Comparison of ENCODE assay signal across 1 cellular context in the genomic region with DNA sequence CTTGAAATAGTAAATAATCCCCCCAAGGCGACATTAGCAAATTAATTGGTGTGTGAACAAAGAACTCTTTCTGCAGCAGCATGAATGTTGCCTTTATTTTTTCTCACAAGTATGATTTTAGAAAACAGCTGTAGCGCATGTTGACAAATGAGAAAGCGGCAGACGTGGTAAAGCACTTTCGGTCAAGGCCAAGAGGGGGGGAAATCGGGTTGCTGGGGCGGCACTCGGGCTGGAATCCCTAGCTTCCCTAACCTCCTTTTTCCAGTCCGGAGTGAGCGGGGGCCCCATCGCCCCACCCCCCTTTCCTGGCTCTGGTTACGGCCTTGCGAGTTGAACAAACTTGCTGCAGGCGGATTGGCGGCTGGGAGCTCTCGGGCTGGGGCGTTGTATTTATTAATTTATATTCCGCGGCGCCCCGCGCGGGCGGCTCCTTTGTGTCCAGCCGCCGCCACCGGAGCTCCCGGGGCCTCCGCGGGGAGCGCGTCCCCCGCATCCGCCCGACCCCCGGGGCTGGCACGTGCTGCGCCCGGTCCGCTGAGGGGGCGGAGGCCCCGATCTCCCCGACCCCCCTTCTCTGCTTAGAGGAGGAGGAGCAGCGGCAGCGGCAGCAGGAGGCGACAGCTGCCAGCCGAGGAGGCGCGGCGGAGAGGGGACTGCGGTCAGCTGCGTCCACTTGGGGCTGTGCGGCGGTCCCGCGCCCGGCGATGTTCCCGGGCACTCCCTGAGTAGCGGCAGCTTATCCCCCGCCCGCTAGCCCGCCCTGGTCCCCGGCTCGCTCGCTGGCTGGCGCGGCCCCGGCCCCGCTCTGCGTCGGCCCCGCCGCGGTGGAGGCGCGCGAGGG.
TF ChIP-seq lines count a peak whose summit lies in the region.

A gene with protein sequence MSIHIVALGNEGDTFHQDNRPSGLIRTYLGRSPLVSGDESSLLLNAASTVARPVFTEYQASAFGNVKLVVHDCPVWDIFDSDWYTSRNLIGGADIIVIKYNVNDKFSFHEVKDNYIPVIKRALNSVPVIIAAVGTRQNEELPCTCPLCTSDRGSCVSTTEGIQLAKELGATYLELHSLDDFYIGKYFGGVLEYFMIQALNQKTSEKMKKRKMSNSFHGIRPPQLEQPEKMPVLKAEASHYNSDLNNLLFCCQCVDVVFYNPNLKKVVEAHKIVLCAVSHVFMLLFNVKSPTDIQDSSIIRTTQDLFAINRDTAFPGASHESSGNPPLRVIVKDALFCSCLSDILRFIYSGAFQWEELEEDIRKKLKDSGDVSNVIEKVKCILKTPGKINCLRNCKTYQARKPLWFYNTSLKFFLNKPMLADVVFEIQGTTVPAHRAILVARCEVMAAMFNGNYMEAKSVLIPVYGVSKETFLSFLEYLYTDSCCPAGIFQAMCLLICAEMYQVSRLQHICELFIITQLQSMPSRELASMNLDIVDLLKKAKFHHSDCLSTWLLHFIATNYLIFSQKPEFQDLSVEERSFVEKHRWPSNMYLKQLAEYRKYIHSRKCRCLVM (plus strand): TSS at position 607 of the 841 bp plus-strand sequence. CDS start 347 bp downstream, outside the sequence.

TF ChIP-seq in HepG2, 621 proteins besides CTCF, POLR2A, EP300 and RAD21 (continued from another document and continues in another):
- TF ChIP-seq, protein P1, sequence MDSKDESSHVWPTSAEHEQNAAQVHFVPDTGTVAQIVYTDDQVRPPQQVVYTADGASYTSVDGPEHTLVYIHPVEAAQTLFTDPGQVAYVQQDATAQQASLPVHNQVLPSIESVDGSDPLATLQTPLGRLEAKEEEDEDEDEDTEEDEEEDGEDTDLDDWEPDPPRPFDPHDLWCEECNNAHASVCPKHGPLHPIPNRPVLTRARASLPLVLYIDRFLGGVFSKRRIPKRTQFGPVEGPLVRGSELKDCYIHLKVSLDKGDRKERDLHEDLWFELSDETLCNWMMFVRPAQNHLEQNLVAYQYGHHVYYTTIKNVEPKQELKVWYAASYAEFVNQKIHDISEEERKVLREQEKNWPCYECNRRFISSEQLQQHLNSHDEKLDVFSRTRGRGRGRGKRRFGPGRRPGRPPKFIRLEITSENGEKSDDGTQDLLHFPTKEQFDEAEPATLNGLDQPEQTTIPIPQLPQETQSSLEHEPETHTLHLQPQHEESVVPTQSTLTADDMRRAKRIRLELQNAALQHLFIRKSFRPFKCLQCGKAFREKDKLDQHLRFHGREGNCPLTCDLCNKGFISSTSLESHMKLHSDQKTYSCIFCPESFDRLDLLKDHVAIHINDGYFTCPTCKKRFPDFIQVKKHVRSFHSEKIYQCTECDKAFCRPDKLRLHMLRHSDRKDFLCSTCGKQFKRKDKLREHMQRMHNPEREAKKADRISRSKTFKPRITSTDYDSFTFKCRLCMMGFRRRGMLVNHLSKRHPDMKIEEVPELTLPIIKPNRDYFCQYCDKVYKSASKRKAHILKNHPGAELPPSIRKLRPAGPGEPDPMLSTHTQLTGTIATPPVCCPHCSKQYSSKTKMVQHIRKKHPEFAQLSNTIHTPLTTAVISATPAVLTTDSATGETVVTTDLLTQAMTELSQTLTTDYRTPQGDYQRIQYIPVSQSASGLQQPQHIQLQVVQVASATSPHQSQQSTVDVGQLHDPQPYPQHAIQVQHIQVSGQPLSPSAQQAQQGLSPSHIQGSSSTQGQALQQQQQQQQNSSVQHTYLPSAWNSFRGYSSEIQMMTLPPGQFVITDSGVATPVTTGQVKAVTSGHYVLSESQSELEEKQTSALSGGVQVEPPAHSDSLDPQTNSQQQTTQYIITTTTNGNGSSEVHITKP (CRISPR knock-in tag; IDR thresholded peaks at IDR 0.05; ENCODE audit: low read depth), result peak; percentile 62; the same call in 1 of the 2 replicates
- TF ChIP-seq, protein P2, sequence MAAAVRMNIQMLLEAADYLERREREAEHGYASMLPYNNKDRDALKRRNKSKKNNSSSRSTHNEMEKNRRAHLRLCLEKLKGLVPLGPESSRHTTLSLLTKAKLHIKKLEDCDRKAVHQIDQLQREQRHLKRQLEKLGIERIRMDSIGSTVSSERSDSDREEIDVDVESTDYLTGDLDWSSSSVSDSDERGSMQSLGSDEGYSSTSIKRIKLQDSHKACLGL (CRISPR knock-in tag; IDR thresholded peaks at IDR 0.05), result no peak
- peak; percentile 43; the same call in 1 of the 2 replicates for TF ChIP-seq NCOA2 (CRISPR knock-in tag; IDR thresholded peaks at IDR 0.05)
- no peak for TF ChIP-seq ZNF547 (CRISPR knock-in tag; IDR thresholded peaks at IDR 0.05)
- TF ChIP-seq ZNF329 (CRISPR knock-in tag; IDR thresholded peaks at IDR 0.05; ENCODE audit: low read depth), result 0 out of 2 replicates have a peak, but pooled peaks have one; percentile 23
- TF ChIP-seq, protein P3, sequence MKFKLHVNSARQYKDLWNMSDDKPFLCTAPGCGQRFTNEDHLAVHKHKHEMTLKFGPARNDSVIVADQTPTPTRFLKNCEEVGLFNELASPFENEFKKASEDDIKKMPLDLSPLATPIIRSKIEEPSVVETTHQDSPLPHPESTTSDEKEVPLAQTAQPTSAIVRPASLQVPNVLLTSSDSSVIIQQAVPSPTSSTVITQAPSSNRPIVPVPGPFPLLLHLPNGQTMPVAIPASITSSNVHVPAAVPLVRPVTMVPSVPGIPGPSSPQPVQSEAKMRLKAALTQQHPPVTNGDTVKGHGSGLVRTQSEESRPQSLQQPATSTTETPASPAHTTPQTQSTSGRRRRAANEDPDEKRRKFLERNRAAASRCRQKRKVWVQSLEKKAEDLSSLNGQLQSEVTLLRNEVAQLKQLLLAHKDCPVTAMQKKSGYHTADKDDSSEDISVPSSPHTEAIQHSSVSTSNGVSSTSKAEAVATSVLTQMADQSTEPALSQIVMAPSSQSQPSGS (CRISPR knock-in tag; IDR thresholded peaks at IDR 0.05), result no peak
- TF ChIP-seq FOSL2 (CRISPR knock-in tag; IDR thresholded peaks at IDR 0.05), result 0 out of 2 replicates have a peak, but pooled peaks have one; percentile 28
- no peak; the same call in 1 of the 2 replicates for TF ChIP-seq ZNF296 (CRISPR knock-in tag; conservative IDR thresholded peaks at IDR 0.05)
- TF ChIP-seq, protein P4, sequence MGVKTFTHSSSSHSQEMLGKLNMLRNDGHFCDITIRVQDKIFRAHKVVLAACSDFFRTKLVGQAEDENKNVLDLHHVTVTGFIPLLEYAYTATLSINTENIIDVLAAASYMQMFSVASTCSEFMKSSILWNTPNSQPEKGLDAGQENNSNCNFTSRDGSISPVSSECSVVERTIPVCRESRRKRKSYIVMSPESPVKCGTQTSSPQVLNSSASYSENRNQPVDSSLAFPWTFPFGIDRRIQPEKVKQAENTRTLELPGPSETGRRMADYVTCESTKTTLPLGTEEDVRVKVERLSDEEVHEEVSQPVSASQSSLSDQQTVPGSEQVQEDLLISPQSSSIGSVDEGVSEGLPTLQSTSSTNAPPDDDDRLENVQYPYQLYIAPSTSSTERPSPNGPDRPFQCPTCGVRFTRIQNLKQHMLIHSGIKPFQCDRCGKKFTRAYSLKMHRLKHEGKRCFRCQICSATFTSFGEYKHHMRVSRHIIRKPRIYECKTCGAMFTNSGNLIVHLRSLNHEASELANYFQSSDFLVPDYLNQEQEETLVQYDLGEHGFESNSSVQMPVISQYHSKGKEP (CRISPR knock-in tag; IDR thresholded peaks at IDR 0.05), result no peak
- TF ChIP-seq, protein P5, sequence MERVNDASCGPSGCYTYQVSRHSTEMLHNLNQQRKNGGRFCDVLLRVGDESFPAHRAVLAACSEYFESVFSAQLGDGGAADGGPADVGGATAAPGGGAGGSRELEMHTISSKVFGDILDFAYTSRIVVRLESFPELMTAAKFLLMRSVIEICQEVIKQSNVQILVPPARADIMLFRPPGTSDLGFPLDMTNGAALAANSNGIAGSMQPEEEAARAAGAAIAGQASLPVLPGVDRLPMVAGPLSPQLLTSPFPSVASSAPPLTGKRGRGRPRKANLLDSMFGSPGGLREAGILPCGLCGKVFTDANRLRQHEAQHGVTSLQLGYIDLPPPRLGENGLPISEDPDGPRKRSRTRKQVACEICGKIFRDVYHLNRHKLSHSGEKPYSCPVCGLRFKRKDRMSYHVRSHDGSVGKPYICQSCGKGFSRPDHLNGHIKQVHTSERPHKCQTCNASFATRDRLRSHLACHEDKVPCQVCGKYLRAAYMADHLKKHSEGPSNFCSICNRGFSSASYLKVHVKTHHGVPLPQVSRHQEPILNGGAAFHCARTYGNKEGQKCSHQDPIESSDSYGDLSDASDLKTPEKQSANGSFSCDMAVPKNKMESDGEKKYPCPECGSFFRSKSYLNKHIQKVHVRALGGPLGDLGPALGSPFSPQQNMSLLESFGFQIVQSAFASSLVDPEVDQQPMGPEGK (CRISPR knock-in tag; IDR thresholded peaks at IDR 0.05), result peak; percentile 99
- TF ChIP-seq PAF1 (CRISPR knock-in tag; IDR thresholded peaks at IDR 0.05), result no peak
- peak; percentile 92 for TF ChIP-seq ZSCAN31 (CRISPR knock-in tag; IDR thresholded peaks at IDR 0.05; ENCODE audit: low read depth)
- TF ChIP-seq HNRNPLL (IDR thresholded peaks at IDR 0.05; ENCODE audit: low read depth, low read length, poor library complexity, severe bottlenecking), result peak; percentile 61
- no peak for TF ChIP-seq THYN1 (CRISPR knock-in tag; IDR thresholded peaks at IDR 0.05; ENCODE audit: borderline replicate concordance, low read depth)
- TF ChIP-seq ATAD3A (CRISPR knock-in tag; IDR thresholded peaks at IDR 0.05), result no peak
- no peak for TF ChIP-seq SSRP1 (CRISPR knock-in tag; IDR thresholded peaks at IDR 0.05)
- TF ChIP-seq, protein P6, sequence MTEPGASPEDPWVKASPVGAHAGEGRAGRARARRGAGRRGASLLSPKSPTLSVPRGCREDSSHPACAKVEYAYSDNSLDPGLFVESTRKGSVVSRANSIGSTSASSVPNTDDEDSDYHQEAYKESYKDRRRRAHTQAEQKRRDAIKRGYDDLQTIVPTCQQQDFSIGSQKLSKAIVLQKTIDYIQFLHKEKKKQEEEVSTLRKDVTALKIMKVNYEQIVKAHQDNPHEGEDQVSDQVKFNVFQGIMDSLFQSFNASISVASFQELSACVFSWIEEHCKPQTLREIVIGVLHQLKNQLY (CRISPR knock-in tag; IDR thresholded peaks at IDR 0.05), result no peak
- TF ChIP-seq, protein P7, sequence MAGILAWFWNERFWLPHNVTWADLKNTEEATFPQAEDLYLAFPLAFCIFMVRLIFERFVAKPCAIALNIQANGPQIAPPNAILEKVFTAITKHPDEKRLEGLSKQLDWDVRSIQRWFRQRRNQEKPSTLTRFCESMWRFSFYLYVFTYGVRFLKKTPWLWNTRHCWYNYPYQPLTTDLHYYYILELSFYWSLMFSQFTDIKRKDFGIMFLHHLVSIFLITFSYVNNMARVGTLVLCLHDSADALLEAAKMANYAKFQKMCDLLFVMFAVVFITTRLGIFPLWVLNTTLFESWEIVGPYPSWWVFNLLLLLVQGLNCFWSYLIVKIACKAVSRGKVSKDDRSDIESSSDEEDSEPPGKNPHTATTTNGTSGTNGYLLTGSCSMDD (CRISPR knock-in tag; IDR thresholded peaks at IDR 0.05), result no peak
- TF ChIP-seq, protein P8, sequence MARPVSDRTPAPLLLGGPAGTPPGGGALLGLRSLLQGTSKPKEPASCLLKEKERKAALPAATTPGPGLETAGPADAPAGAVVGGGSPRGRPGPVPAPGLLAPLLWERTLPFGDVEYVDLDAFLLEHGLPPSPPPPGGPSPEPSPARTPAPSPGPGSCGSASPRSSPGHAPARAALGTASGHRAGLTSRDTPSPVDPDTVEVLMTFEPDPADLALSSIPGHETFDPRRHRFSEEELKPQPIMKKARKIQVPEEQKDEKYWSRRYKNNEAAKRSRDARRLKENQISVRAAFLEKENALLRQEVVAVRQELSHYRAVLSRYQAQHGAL (CRISPR knock-in tag; IDR thresholded peaks at IDR 0.05; ENCODE audit: not compliant biosample characterization), result no peak
- no peak for TF ChIP-seq BRD4 (CRISPR knock-in tag; IDR thresholded peaks at IDR 0.05)
- no peak for TF ChIP-seq KLF9 (CRISPR knock-in tag; IDR thresholded peaks at IDR 0.05; ENCODE audit: low read depth)
- 0 out of 2 replicates have a peak, but pooled peaks have one; percentile 34 for TF ChIP-seq MXD4 (CRISPR knock-in tag; IDR thresholded peaks at IDR 0.05)
- TF ChIP-seq, protein P9, sequence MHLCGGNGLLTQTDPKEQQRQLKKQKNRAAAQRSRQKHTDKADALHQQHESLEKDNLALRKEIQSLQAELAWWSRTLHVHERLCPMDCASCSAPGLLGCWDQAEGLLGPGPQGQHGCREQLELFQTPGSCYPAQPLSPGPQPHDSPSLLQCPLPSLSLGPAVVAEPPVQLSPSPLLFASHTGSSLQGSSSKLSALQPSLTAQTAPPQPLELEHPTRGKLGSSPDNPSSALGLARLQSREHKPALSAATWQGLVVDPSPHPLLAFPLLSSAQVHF (CRISPR knock-in tag; IDR thresholded peaks at IDR 0.05), result no peak; the same call in 1 of the 2 replicates
- TF ChIP-seq MXI1 (IDR thresholded peaks at IDR 0.05; ENCODE audit: borderline replicate concordance, low read depth, low read length), result 0 out of 3 replicates have a peak, but pooled peaks have one; percentile 55
- TF ChIP-seq ZNF430 (CRISPR knock-in tag; IDR thresholded peaks at IDR 0.05), result no peak
- peak; percentile 69; the same call in 1 of the 2 replicates for TF ChIP-seq HES4 (CRISPR knock-in tag; IDR thresholded peaks at IDR 0.05; ENCODE audit: borderline replicate concordance)
- TF ChIP-seq ZNF777 (CRISPR knock-in tag; IDR thresholded peaks at IDR 0.05), result no peak
- TF ChIP-seq SOX5 (CRISPR knock-in tag; IDR thresholded peaks at IDR 0.05; ENCODE audit: borderline replicate concordance), result no peak; the same call in 1 of the 2 replicates
- no peak for TF ChIP-seq ZNF251 (CRISPR knock-in tag; IDR thresholded peaks at IDR 0.05)
- TF ChIP-seq HOXA3 (CRISPR knock-in tag; IDR thresholded peaks at IDR 0.05), result no peak; the same call in 1 of the 2 replicates
- no peak for TF ChIP-seq CHD2 (IDR thresholded peaks at IDR 0.05; ENCODE audit: low read depth, low read length)
- TF ChIP-seq, protein P10, sequence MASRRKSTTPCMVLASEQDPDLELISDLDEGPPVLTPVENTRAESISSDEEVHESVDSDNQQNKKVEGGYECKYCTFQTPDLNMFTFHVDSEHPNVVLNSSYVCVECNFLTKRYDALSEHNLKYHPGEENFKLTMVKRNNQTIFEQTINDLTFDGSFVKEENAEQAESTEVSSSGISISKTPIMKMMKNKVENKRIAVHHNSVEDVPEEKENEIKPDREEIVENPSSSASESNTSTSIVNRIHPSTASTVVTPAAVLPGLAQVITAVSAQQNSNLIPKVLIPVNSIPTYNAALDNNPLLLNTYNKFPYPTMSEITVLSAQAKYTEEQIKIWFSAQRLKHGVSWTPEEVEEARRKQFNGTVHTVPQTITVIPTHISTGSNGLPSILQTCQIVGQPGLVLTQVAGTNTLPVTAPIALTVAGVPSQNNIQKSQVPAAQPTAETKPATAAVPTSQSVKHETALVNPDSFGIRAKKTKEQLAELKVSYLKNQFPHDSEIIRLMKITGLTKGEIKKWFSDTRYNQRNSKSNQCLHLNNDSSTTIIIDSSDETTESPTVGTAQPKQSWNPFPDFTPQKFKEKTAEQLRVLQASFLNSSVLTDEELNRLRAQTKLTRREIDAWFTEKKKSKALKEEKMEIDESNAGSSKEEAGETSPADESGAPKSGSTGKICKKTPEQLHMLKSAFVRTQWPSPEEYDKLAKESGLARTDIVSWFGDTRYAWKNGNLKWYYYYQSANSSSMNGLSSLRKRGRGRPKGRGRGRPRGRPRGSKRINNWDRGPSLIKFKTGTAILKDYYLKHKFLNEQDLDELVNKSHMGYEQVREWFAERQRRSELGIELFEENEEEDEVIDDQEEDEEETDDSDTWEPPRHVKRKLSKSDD (CRISPR knock-in tag; IDR thresholded peaks at IDR 0.05; ENCODE audit: low read depth), result no peak
- TF ChIP-seq SRSF1 (optimal IDR thresholded peaks at IDR 0.05; ENCODE audit: low read depth, low read length), result peak; percentile 89
- no peak for TF ChIP-seq MAFF (IDR thresholded peaks at IDR 0.05; ENCODE audit: low read depth, low read length)
